ENCODE assay signal across 8 cellular contexts in the genomic region with DNA sequence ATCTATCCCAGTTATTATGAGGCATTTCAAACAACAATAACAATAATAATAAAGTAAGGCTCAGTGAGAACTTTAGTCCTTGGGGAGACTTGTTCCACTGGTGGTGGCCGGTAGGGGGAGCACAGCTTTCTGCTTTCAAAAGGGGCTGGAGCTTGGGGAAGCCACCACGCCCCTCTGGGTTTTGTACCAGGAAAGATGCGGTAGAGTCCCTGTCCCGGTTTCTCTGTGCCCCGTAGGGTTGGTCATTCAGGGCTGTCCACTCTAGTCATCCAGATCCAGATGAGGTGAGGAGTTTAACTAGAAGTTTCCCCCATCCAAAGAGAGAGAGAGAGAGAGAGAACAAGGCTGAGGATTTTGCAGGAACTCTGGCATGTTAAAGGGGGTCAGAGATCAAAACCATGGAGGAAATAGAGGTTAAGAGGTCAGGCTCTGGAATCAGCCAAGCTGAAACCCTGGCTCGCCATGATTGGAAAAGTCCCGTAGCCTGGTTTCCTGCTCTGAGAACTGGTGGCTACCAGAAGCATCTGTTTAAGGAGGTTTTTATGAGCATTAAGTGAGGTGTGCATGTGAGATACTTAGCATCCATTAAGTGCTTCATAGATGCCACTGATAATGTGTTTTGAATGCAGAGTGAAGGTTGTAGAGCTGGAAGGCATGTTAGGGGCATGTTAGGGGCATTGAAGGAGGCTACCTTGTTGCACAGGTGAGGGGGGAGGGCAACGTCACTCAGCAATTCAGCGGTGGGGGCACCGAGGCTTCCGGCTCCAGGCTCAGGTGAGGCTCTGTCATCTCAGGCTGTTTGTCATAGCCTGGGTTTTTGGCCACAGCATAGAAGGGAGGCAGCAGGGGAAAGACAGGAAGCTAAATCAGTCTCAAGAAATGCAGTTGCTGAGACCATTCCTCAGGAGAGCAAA.
DNase-seq lines count a peak whose midpoint lies in the region; ATAC-seq and TF ChIP-seq lines count a peak whose summit lies in the region.

No MANE protein-coding gene starts in this region.

- in situ Hi-C loops in GM23248 (cut with MboI), result loop anchor here (5.0 to 25.0 kb wide), 2 partner anchors 82 to 257 kb away; no protein-coding TSS in a partner anchor

- 17 to 19% methylated on average over 11 of the region's 11 CpGs for WGBS in GM23248 (ENCODE audit: low coverage in 1 of 2, low lambda C conversion rate in 2 of 2, missing lambda C conversion rate in 2 of 2), 2 experiments
- 33 to 41% (median 38%) methylated on average over 11 of the region's 11 CpGs for WGBS in spleen, 5 donors
- 55 to 57% methylated on average over 11 of the region's 11 CpGs for WGBS in aorta, 2 donors

- H3K27ac ChIP-seq in GM23248 (peak overlapping the region; percentile 21; the same call in 1 of the 2 replicates), spleen (no peak overlapping the region), aorta (ENCODE audit: low read depth in 1 of 2, low read length in 2 of 2) (no peak overlapping the region)

- no peak overlapping the region for H3K4me3 ChIP-seq in GM23248
- peak overlapping the region; percentile 62 for H3K4me3 ChIP-seq in Loucy (ENCODE audit: low read length, poor library complexity, severe bottlenecking)
- no peak overlapping the region for H3K4me3 ChIP-seq in fibroblast of villous mesenchyme (ENCODE audit: low read depth, low read length)
- H3K4me3 ChIP-seq in spleen, result no peak overlapping the region
- no peak overlapping the region for H3K4me3 ChIP-seq in aorta (ENCODE audit: low read length in 2 of 2)

- H3K9me3 ChIP-seq in GM23248 (ENCODE audit: low read depth) (no peaks in the 10 kb centered on the region), Loucy (ENCODE audit: insufficient read depth, low read depth, low read length) (no peaks in the 10 kb centered on the region), spleen (no peaks in the 10 kb centered on the region), aorta (ENCODE audit: control insufficient read depth, low read length) (no peaks in the 10 kb centered on the region)

- H3K36me3 ChIP-seq in GM23248 (ENCODE audit: low read depth) (no peaks in the 10 kb centered on the region), Loucy (ENCODE audit: insufficient read depth, low read length) (no peaks in the 10 kb centered on the region), spleen (no peaks in the 10 kb centered on the region), aorta (ENCODE audit: control insufficient read depth in 1 of 2, insufficient read depth in 2 of 2, low read length in 1 of 2) (no peaks in the 10 kb centered on the region)

- H3K79me2 ChIP-seq in GM23248 (ENCODE audit: insufficient read depth), result no peaks in the 10 kb centered on the region
- peaks cover 38% of the 10 kb centered on the region; the same call in 1 of the 2 replicates for H3K79me2 ChIP-seq in Loucy (ENCODE audit: insufficient read depth, low read length)

- H3K27me3 ChIP-seq in GM23248 (replicated peaks; ENCODE audit: insufficient read depth) (no peaks in the 10 kb centered on the region), Loucy (ENCODE audit: insufficient read depth, low read length, poor library complexity, severe bottlenecking) (no peaks in the 10 kb centered on the region), spleen (replicated peaks in 1 of 7) (peaks cover 0 to under 1% (median 0%) of the 10 kb centered on the region in 7 donors), aorta (ENCODE audit: control insufficient read depth in 1 of 2, insufficient read depth in 2 of 2, low read length in 1 of 2) (no peaks in the 10 kb centered on the region)

- DNase-seq in NCI-H82 (lab: John Stamatoyannopoulos, UW), result peak; percentile 77
- no peak for DNase-seq in NCI-H82 treated with DMSO at 0.1 percent for 48 hours (lab: John Stamatoyannopoulos, UW; ENCODE audit: unreplicated experiment)
- peak; percentile 75 for DNase-seq in GM23248
- peak; percentile 64 for DNase-seq in activated CD8-positive, alpha-beta memory T cell treated with anti-CD3 and anti-CD28 coated beads for 24 hours
- DNase-seq in fibroblast of villous mesenchyme (ENCODE audit: low read depth), result peak; percentile 7
- DNase-seq in spleen, result no peak
- no peak for DNase-seq in aorta

- intact Hi-C loops in spleen (cut with DNase I; ENCODE audit: low total_unique reads) (no loop called here), aorta (cut with DNase I) (no loop called here)

- no peaks in the 10 kb centered on the region for H4K20me1 ChIP-seq in GM23248 (ENCODE audit: insufficient read depth)
- no peaks in the 10 kb centered on the region for H4K20me1 ChIP-seq in Loucy (ENCODE audit: insufficient read depth, low read length, poor library complexity, severe bottlenecking)

- H3K4me2 ChIP-seq in GM23248 (ENCODE audit: unreplicated experiment) (no peak overlapping the region), Loucy (ENCODE audit: low read depth, low read length, poor library complexity, severe bottlenecking) (peak overlapping the region; percentile 65)

- no peak for TF ChIP-seq POLR2A in spleen (IDR thresholded peaks at IDR 0.05)

- H3K4me1 ChIP-seq in GM23248 (ENCODE audit: insufficient read depth) (peaks cover 38% of the 10 kb centered on the region), Loucy (ENCODE audit: insufficient read depth, low read length, poor library complexity, severe bottlenecking) (peaks cover 51% of the 10 kb centered on the region), spleen (peaks cover 0 to 7% (median 0%) of the 10 kb centered on the region in 6 donors), aorta (ENCODE audit: control insufficient read depth in 1 of 2, insufficient read depth in 2 of 2, low read length in 2 of 2) (no peaks in the 10 kb centered on the region)

- H3K9ac ChIP-seq in GM23248 (no peak overlapping the region), Loucy (ENCODE audit: low read depth, low read length, poor library complexity, severe bottlenecking) (peak overlapping the region; percentile 73)

- no peak for ATAC-seq in aorta (ENCODE audit: low FRiP score)

- H3K9me2 ChIP-seq in GM23248 (ENCODE audit: insufficient read depth) (no peaks in the 10 kb centered on the region), Loucy (replicated peaks; ENCODE audit: low read depth, low read length) (no peaks in the 10 kb centered on the region)

- TF ChIP-seq CTCF in Loucy (conservative IDR thresholded peaks at IDR 0.05; ENCODE audit: low read length) (peak; percentile 83), fibroblast of villous mesenchyme (IDR thresholded peaks at IDR 0.05; ENCODE audit: insufficient read depth, low read depth, low read length) (peak; percentile 55), spleen (IDR thresholded peaks at IDR 0.05 in 8 of 11, conservative IDR thresholded peaks at IDR 0.05 in 3 of 11) (peak in 7 of 11 experiments; percentile 19 to 70 (median 61))

- peaks cover 9% of the 10 kb centered on the region; the same call in 1 of the 2 replicates for H3F3A ChIP-seq in GM23248 (ENCODE audit: insufficient read depth)
- H3F3A ChIP-seq in Loucy (ENCODE audit: low read depth), result no peaks in the 10 kb centered on the region

- H2AFZ ChIP-seq in GM23248 (peak overlapping the region; percentile 48), Loucy (ENCODE audit: low read length) (no peak overlapping the region)

Comparison
In these comparisons a context has a peak if more than half of its experiments do, and no peak if none do; other contexts are left out.
1. DNase-seq: peak in NCI-H82 (single experiment), GM23248 (single experiment), activated CD8-positive, alpha-beta memory T cell treated with anti-CD3 and anti-CD28 coated beads for 24 hours (single experiment) and fibroblast of villous mesenchyme (single experiment); none in NCI-H82 treated with DMSO at 0.1 percent for 48 hours (single experiment), spleen (single experiment) and aorta (0 of 2).
2. Peak in every context shown above with its lines, with median percentiles within 50 percentile points of each other: CTCF ChIP-seq.